Comparison of ENCODE assay signal across 1 cellular context in genomic region chr12:110035534-110036104, GRCh38.
A peak's percentile ranks its signal among the peaks of the same experiment; 100 is the strongest.
TF ChIP-seq lines count a peak whose summit lies in the region.

No MANE protein-coding gene starts in this region.

TF ChIP-seq in HepG2, 621 proteins besides CTCF, POLR2A, EP300 and RAD21 (continued from another document and continues in another):
- TF ChIP-seq HIC2 (CRISPR knock-in tag; IDR thresholded peaks at IDR 0.05; ENCODE audit: low read depth): no peak
- TF ChIP-seq MED8 (CRISPR knock-in tag; IDR thresholded peaks at IDR 0.05; ENCODE audit: insufficient replicate concordance): no peak
- TF ChIP-seq ZBTB21 (CRISPR knock-in tag; IDR thresholded peaks at IDR 0.05): no peak
- TF ChIP-seq NFKB2 (CRISPR knock-in tag; IDR thresholded peaks at IDR 0.05; ENCODE audit: borderline replicate concordance): no peak
- TF ChIP-seq, protein P1, sequence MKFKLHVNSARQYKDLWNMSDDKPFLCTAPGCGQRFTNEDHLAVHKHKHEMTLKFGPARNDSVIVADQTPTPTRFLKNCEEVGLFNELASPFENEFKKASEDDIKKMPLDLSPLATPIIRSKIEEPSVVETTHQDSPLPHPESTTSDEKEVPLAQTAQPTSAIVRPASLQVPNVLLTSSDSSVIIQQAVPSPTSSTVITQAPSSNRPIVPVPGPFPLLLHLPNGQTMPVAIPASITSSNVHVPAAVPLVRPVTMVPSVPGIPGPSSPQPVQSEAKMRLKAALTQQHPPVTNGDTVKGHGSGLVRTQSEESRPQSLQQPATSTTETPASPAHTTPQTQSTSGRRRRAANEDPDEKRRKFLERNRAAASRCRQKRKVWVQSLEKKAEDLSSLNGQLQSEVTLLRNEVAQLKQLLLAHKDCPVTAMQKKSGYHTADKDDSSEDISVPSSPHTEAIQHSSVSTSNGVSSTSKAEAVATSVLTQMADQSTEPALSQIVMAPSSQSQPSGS (CRISPR knock-in tag; IDR thresholded peaks at IDR 0.05): peak; percentile 60; the same call in 1 of the 2 replicates
- no peak for TF ChIP-seq ZSCAN5A (CRISPR knock-in tag; IDR thresholded peaks at IDR 0.05; ENCODE audit: borderline replicate concordance)
- TF ChIP-seq TBX2 (CRISPR knock-in tag; IDR thresholded peaks at IDR 0.05; ENCODE audit: borderline replicate concordance): no peak; the same call in 1 of the 2 replicates
- no peak for TF ChIP-seq TEAD2 (CRISPR knock-in tag; IDR thresholded peaks at IDR 0.05)
- no peak for TF ChIP-seq MTA3 (CRISPR knock-in tag; IDR thresholded peaks at IDR 0.05)
- peak; percentile 97 for TF ChIP-seq ZMYM3 (CRISPR knock-in tag; IDR thresholded peaks at IDR 0.05)
- TF ChIP-seq PCBP1 (IDR thresholded peaks at IDR 0.05; ENCODE audit: borderline replicate concordance, low read depth, low read length): no peak
- TF ChIP-seq, protein P2, sequence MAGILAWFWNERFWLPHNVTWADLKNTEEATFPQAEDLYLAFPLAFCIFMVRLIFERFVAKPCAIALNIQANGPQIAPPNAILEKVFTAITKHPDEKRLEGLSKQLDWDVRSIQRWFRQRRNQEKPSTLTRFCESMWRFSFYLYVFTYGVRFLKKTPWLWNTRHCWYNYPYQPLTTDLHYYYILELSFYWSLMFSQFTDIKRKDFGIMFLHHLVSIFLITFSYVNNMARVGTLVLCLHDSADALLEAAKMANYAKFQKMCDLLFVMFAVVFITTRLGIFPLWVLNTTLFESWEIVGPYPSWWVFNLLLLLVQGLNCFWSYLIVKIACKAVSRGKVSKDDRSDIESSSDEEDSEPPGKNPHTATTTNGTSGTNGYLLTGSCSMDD (CRISPR knock-in tag; IDR thresholded peaks at IDR 0.05): no peak
- no peak for TF ChIP-seq ATF4 (CRISPR knock-in tag; IDR thresholded peaks at IDR 0.05)
- TF ChIP-seq RFX5 (IDR thresholded peaks at IDR 0.05; ENCODE audit: low read depth, low read length): no peak
- TF ChIP-seq, protein P3, sequence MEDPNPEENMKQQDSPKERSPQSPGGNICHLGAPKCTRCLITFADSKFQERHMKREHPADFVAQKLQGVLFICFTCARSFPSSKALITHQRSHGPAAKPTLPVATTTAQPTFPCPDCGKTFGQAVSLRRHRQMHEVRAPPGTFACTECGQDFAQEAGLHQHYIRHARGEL (CRISPR knock-in tag; IDR thresholded peaks at IDR 0.05): no peak
- no peak for TF ChIP-seq SRSF1 (optimal IDR thresholded peaks at IDR 0.05; ENCODE audit: low read depth, low read length)
- TF ChIP-seq PLRG1 (conservative IDR thresholded peaks at IDR 0.05): no peak
- peak; percentile 39; the same call in 1 of the 2 replicates for TF ChIP-seq HNF4G (IDR thresholded peaks at IDR 0.05; ENCODE audit: borderline replicate concordance, low read depth, low read length)
- no peak; the same call in 1 of the 2 replicates for TF ChIP-seq HNF4G (CRISPR knock-in tag; IDR thresholded peaks at IDR 0.05; ENCODE audit: borderline replicate concordance, low read depth)
- no peak for TF ChIP-seq ZNF891 (CRISPR knock-in tag; IDR thresholded peaks at IDR 0.05)
- TF ChIP-seq ZNF513 (CRISPR knock-in tag; conservative IDR thresholded peaks at IDR 0.05): no peak
- TF ChIP-seq ZFP1 (CRISPR knock-in tag; IDR thresholded peaks at IDR 0.05): no peak
- TF ChIP-seq ZNF615 (CRISPR knock-in tag; IDR thresholded peaks at IDR 0.05; ENCODE audit: borderline replicate concordance): no peak
- TF ChIP-seq, protein P4, sequence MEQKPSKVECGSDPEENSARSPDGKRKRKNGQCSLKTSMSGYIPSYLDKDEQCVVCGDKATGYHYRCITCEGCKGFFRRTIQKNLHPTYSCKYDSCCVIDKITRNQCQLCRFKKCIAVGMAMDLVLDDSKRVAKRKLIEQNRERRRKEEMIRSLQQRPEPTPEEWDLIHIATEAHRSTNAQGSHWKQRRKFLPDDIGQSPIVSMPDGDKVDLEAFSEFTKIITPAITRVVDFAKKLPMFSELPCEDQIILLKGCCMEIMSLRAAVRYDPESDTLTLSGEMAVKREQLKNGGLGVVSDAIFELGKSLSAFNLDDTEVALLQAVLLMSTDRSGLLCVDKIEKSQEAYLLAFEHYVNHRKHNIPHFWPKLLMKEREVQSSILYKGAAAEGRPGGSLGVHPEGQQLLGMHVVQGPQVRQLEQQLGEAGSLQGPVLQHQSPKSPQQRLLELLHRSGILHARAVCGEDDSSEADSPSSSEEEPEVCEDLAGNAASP (CRISPR knock-in tag; IDR thresholded peaks at IDR 0.05; ENCODE audit: borderline replicate concordance): peak; percentile 31; the same call in 1 of the 2 replicates
- no peak for TF ChIP-seq ELF4 (CRISPR knock-in tag; IDR thresholded peaks at IDR 0.05; ENCODE audit: borderline replicate concordance)
- no peak for TF ChIP-seq JUN (CRISPR knock-in tag; IDR thresholded peaks at IDR 0.05)
- peak; percentile 96 for TF ChIP-seq MED1 (CRISPR knock-in tag; IDR thresholded peaks at IDR 0.05)
- no peak for TF ChIP-seq ZFP36L1 (CRISPR knock-in tag; IDR thresholded peaks at IDR 0.05)
- TF ChIP-seq, protein P5, sequence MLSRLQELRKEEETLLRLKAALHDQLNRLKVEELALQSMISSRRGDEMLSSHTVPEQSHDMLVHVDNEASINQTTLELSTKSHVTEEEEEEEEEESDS (CRISPR knock-in tag; IDR thresholded peaks at IDR 0.05; ENCODE audit: borderline replicate concordance): no peak
- TF ChIP-seq RFX3 (CRISPR knock-in tag; IDR thresholded peaks at IDR 0.05): no peak
- TF ChIP-seq TAF15 (IDR thresholded peaks at IDR 0.05; ENCODE audit: low read depth, low read length, poor library complexity, severe bottlenecking): no peak
- no peak for TF ChIP-seq CHD4 (IDR thresholded peaks at IDR 0.05; ENCODE audit: borderline replicate concordance, low read length)
- TF ChIP-seq, protein P6, sequence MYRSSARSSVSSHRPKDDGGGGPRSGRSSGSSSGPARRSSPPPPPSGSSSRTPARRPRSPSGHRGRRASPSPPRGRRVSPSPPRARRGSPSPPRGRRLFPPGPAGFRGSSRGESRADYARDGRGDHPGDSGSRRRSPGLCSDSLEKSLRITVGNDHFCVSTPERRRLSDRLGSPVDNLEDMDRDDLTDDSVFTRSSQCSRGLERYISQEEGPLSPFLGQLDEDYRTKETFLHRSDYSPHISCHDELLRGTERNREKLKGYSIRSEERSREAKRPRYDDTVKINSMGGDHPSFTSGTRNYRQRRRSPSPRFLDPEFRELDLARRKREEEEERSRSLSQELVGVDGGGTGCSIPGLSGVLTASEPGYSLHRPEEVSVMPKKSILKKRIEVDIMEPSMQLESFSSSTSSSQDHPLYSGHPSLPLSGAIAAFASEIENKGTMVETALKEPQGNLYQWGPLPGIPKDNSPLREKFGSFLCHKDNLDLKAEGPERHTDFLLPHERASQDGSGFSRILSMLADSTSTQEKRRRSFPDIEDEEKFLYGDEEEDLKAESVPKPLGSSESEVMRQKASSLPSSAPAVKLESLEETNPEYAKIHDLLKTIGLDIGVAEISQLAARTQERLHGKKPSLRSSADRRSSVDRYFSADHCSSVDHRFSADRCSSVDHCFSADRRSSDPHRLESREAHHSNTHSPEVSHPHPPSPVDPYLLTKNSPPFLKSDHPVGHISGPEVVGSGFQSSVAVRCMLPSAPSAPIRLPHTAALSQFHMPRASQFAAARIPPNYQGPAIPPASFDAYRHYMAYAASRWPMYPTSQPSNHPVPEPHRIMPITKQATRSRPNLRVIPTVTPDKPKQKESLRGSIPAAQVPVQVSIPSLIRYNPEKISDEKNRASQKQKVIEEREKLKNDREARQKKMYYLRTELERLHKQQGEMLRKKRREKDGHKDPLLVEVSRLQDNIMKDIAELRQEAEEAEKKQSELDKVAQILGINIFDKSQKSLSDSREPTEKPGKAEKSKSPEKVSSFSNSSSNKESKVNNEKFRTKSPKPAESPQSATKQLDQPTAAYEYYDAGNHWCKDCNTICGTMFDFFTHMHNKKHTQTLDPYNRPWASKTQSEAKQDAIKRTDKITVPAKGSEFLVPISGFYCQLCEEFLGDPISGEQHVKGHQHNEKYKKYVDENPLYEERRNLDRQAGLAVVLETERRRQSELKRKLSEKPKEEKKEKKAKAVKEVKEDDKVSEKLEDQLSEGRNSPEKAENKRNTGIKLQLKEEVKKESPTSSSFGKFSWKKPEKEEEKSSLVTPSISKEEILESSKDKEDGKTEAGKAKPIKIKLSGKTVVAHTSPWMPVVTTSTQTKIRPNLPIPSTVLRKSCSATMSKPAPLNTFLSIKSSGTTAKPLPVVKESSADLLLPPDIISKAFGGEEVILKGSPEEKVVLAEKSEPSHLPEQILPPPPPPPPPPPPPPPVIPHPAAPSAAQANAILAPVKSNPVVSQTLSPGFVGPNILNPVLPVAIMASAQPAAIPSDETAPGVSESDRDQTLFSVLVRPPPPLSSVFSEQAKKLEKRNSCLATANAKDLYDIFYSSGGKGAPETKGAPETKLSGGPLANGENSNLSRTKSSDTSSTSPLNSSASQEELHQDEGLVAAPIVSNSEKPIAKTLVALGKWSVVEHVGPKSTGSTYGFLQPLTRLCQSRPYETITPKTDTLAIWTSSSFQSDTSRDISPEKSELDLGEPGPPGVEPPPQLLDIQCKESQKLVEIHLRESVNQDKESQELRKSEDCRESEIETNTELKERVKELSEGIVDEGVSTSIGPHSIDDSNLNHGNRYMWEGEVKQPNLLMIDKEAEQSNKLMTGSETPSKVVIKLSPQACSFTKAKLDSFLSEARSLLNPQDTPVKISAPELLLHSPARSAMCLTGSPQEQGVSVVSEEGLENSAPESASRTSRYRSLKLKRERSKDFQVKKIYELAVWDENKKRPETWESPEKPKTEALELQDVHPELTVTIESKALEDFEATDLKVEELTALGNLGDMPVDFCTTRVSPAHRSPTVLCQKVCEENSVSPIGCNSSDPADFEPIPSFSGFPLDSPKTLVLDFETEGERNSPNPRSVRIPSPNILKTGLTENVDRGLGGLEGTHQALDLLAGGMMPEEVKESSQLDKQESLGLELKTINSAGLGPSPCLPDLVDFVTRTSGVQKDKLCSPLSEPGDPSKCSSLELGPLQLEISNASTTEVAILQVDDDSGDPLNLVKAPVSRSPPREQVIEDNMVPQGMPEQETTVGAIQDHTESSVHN (CRISPR knock-in tag; IDR thresholded peaks at IDR 0.05): no peak
- TF ChIP-seq HOXA5 (CRISPR knock-in tag; IDR thresholded peaks at IDR 0.05): 0 out of 2 replicates have a peak, but pooled peaks have one; percentile 41
- no peak for TF ChIP-seq ZSCAN29 (CRISPR knock-in tag; conservative IDR thresholded peaks at IDR 0.05)
- no peak for TF ChIP-seq ZNF737 (CRISPR knock-in tag; IDR thresholded peaks at IDR 0.05; ENCODE audit: borderline replicate concordance)
- TF ChIP-seq ZBTB10 (CRISPR knock-in tag; IDR thresholded peaks at IDR 0.05; ENCODE audit: borderline replicate concordance): no peak
- TF ChIP-seq MEF2D (CRISPR knock-in tag; IDR thresholded peaks at IDR 0.05): peak; percentile 72; the same call in 1 of the 2 replicates
- TF ChIP-seq ZNF713 (CRISPR knock-in tag; IDR thresholded peaks at IDR 0.05): no peak
- TF ChIP-seq CEBPB (IDR thresholded peaks at IDR 0.05; ENCODE audit: borderline replicate concordance, low read depth, low read length): no peak
